Comparison of ENCODE assay signal across 36 cellular contexts in the genomic region with DNA sequence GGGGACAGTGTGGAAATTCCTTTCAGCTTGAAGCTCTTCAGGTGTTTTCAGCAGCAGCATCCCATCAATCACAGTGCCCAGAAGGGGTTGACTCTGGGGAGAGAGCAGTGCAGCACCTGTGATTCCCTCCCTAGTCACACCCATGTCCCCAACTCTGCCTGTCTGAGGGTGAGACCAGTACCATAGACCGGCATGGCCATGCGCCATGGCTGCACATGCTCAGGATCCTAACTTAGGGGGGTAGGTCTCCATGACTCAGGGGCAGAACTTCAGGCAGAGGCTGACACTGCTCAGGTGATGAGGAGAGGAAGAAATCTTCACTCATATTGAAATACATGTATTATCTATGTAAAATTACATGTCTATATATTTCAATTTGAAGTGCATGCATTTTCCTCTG. TPM values are rescaled to one million over a fixed set of nuclear protein-coding genes. Genes with fewer than 3 reads are reported as not detected.
"Had no signal": no experiment of that assay in that cellular context is flagged by ENCODE, and none has a peak within 500 bp of the region (broad histone marks: within the 10 kb centered on the region; RNA-seq: fewer than 3 reads in every experiment).

No MANE protein-coding gene starts in this region.

- H3K4me3 ChIP-seq: adrenal gland, body of pancreas, breast epithelium had no signal

- H3K36me3 ChIP-seq: adrenal gland, brain microvascular endothelial cell, breast epithelium had no signal

- H3K9me3 ChIP-seq: adrenal gland, body of pancreas, breast epithelium had no signal

- H3K36me3 Mint-ChIP-seq: activated CD4-positive, alpha-beta memory T cell treated with anti-CD3 and anti-CD28 coated beads for 36 hours; activated naive CD4-positive, alpha-beta T cell treated with anti-CD3 and anti-CD28 coated beads, Interleukin-2, amount 50 U/mL, for 72 hours; activated naive CD8-positive, alpha-beta T cell treated with anti-CD3 and anti-CD28 coated beads for 36 hours had no signal

- H3K27ac Mint-ChIP-seq: activated B cell treated with CpG ODN at 0.5 μM for 24 hours; activated CD4-positive, alpha-beta memory T cell treated with anti-CD3 and anti-CD28 coated beads for 36 hours; activated CD4-positive, alpha-beta T cell treated with anti-CD3 and anti-CD28 coated beads, Interleukin-2, amount 10 ng/mL, durations not matched to agents 24 days and 14 days; activated CD8-positive, alpha-beta T cell treated with anti-CD3 and anti-CD28 coated beads for 36 hours; activated naive CD4-positive, alpha-beta T cell treated with anti-CD3 and anti-CD28 coated beads for 36 hours; activated naive CD4-positive, alpha-beta T cell treated with anti-CD3 and anti-CD28 coated beads, Interleukin-2, amount 50 U/mL, for 72 hours; activated naive CD8-positive, alpha-beta T cell treated with anti-CD3 and anti-CD28 coated beads for 36 hours; activated T-cell treated with anti-CD3 and anti-CD28 coated beads, Interleukin-2, amount 50 U/mL, for 72 hours; activated T-helper 1 cell treated with anti-CD3 and anti-CD28 coated beads, Interleukin-12 subunit alpha, Interleukin-12 subunit beta, Interleukin-2, Interleukin-4 antibody, amounts not matched to agents 30 ng/mL and 10 ng/mL and 1 ng/mL, durations not matched to agents 14 hours and 24 hours and 36 hours; activated T-helper 17 cell treated with anti-CD3 and anti-CD28 coated beads, Interleukin-2, amount 50 U/mL, for 72 hours; T-helper 1 cell treated with Interleukin-12 subunit alpha and Interleukin-12 subunit beta and Interleukin-4 antibody, amounts not matched to agents 30 μg/mL and 1 μg/mL, for 36 hours; T-helper 2 cell treated with Interferon-gamma antibody and Interleukin-4, amounts not matched to agents 5 μg/mL and 100 μg/mL, for 36 hours had no signal

- H3K4me1 Mint-ChIP-seq: activated B cell treated with CpG ODN at 0.5 μM for 24 hours; activated CD4-positive, alpha-beta T cell treated with anti-CD3 and anti-CD28 coated beads, Interleukin-2, amount 10 ng/mL, durations not matched to agents 24 days and 14 days; activated naive CD8-positive, alpha-beta T cell treated with anti-CD3 and anti-CD28 coated beads for 36 hours; activated T-helper 17 cell treated with anti-CD3 and anti-CD28 coated beads, Interleukin-2, amount 50 U/mL, for 72 hours had no signal

- H3K9me3 Mint-ChIP-seq: activated B cell treated with CpG ODN at 0.5 μM for 24 hours; activated CD4-positive, alpha-beta memory T cell treated with anti-CD3 and anti-CD28 coated beads for 36 hours; activated CD4-positive, alpha-beta T cell treated with anti-CD3 and anti-CD28 coated beads, Interleukin-2, amount 10 ng/mL, durations not matched to agents 24 days and 14 days; activated CD8-positive, alpha-beta T cell treated with anti-CD3 and anti-CD28 coated beads for 36 hours; activated naive CD4-positive, alpha-beta T cell treated with anti-CD3 and anti-CD28 coated beads for 36 hours; activated naive CD4-positive, alpha-beta T cell treated with anti-CD3 and anti-CD28 coated beads, Interleukin-2, amount 50 U/mL, for 72 hours; activated naive CD8-positive, alpha-beta T cell treated with anti-CD3 and anti-CD28 coated beads for 36 hours; activated T-cell treated with anti-CD3 and anti-CD28 coated beads, Interleukin-2, amount 50 U/mL, for 4 hours; activated T-cell treated with anti-CD3 and anti-CD28 coated beads, Interleukin-2, amount 50 U/mL, for 72 hours; activated T-helper 1 cell treated with anti-CD3 and anti-CD28 coated beads, Interleukin-12 subunit alpha, Interleukin-12 subunit beta, Interleukin-2, Interleukin-4 antibody, amounts not matched to agents 30 ng/mL and 10 ng/mL and 1 ng/mL, durations not matched to agents 14 hours and 24 hours and 36 hours; activated T-helper 17 cell treated with anti-CD3 and anti-CD28 coated beads, Interleukin-2, amount 50 U/mL, for 72 hours; T-helper 1 cell treated with Interleukin-12 subunit alpha and Interleukin-12 subunit beta and Interleukin-4 antibody, amounts not matched to agents 30 μg/mL and 1 μg/mL, for 36 hours; T-helper 2 cell treated with Interferon-gamma antibody and Interleukin-4, amounts not matched to agents 5 μg/mL and 100 μg/mL, for 36 hours had no signal

- DNase-seq: activated B cell treated with CpG ODN at 0.5 μM for 24 hours; activated CD4-positive, alpha-beta memory T cell treated with anti-CD3 and anti-CD28 coated beads for 36 hours; activated CD4-positive, alpha-beta T cell treated with anti-CD3 and anti-CD28 coated beads for 4 hours; activated CD4-positive, alpha-beta T cell treated with anti-CD3 and anti-CD28 coated beads, Interleukin-2, amount 10 ng/mL, durations not matched to agents 24 days and 14 days; activated CD4-positive, alpha-beta T cell treated with anti-CD3 and anti-CD28 coated beads, Interleukin-2, amount 50 U/mL, for 1 hour; activated CD4-positive, alpha-beta T cell treated with anti-CD3 and anti-CD28 coated beads, Interleukin-2, amount 50 U/mL, for 4 hours; activated CD4-positive, CD25-positive, alpha-beta regulatory T cell treated with anti-CD3 and anti-CD28 coated beads, Interleukin-2, amount 50 U/mL, for 72 hours; activated CD8-positive, alpha-beta T cell treated with anti-CD3 and anti-CD28 coated beads for 36 hours; activated effector memory CD4-positive, alpha-beta T cell treated with anti-CD3 and anti-CD28 coated beads, Interleukin-2, amount 50 U/mL, for 16 hours; activated gamma-delta T cell treated with Interleukin-2 at 50 U/mL for 16 hours; activated naive CD4-positive, alpha-beta T cell; activated naive CD4-positive, alpha-beta T cell treated with anti-CD3 and anti-CD28 coated beads for 36 hours; activated naive CD4-positive, alpha-beta T cell treated with anti-CD3 and anti-CD28 coated beads, Interleukin-2, amount 50 U/mL, for 16 hours; activated naive CD8-positive, alpha-beta T cell treated with anti-CD3 and anti-CD28 coated beads for 36 hours; activated T-cell treated with anti-CD3 and anti-CD28 coated beads for 4 hours; activated T-cell treated with anti-CD3 and anti-CD28 coated beads, Interleukin-2, amount 50 U/mL, for 1 hour; activated T-cell treated with anti-CD3 and anti-CD28 coated beads, Interleukin-2, amount 50 U/mL, for 4 hours; activated T-cell treated with anti-CD3 and anti-CD28 coated beads, Interleukin-2, amount 50 U/mL, for 72 hours; amniotic stem cell; aorta; body of pancreas; brain microvascular endothelial cell; central memory CD4-positive, alpha-beta T cell; SW 1271; T-helper 1 cell; T-helper 2 cell; T-helper 9 cell had no signal

- ATAC-seq: activated CD8-positive, alpha-beta T cell treated with anti-CD3 and anti-CD28 coated beads for 36 hours; activated naive CD4-positive, alpha-beta T cell treated with anti-CD3 and anti-CD28 coated beads, Interleukin-2, amount 50 U/mL, for 72 hours; activated T-cell treated with anti-CD3 and anti-CD28 coated beads, Interleukin-2, amount 50 U/mL, for 4 hours; activated T-cell treated with anti-CD3 and anti-CD28 coated beads, Interleukin-2, amount 50 U/mL, for 72 hours; activated T-helper 17 cell treated with anti-CD3 and anti-CD28 coated beads, Interleukin-2, amount 50 U/mL, for 72 hours had no signal

- H3K27me3 Mint-ChIP-seq: activated B cell treated with CpG ODN at 0.5 μM for 24 hours had no signal

- H3K27ac ChIP-seq: adrenal gland, body of pancreas, brain microvascular endothelial cell, breast epithelium, VCaP had no signal

- H3K27me3 ChIP-seq: adrenal gland, body of pancreas, brain microvascular endothelial cell had no signal

- H3K4me1 ChIP-seq: adrenal gland, breast epithelium had no signal

- H3K4me3 Mint-ChIP-seq: activated B cell treated with CpG ODN at 0.5 μM for 24 hours; activated CD4-positive, alpha-beta memory T cell treated with anti-CD3 and anti-CD28 coated beads for 36 hours; activated CD4-positive, alpha-beta T cell treated with anti-CD3 and anti-CD28 coated beads, Interleukin-2, amount 10 ng/mL, durations not matched to agents 24 days and 14 days; activated CD8-positive, alpha-beta T cell treated with anti-CD3 and anti-CD28 coated beads for 36 hours; activated naive CD4-positive, alpha-beta T cell treated with anti-CD3 and anti-CD28 coated beads for 36 hours; activated naive CD8-positive, alpha-beta T cell treated with anti-CD3 and anti-CD28 coated beads for 36 hours; activated T-cell treated with anti-CD3 and anti-CD28 coated beads, Interleukin-2, amount 50 U/mL, for 4 hours; activated T-cell treated with anti-CD3 and anti-CD28 coated beads, Interleukin-2, amount 50 U/mL, for 72 hours; activated T-helper 1 cell treated with anti-CD3 and anti-CD28 coated beads, Interleukin-12 subunit alpha, Interleukin-12 subunit beta, Interleukin-2, Interleukin-4 antibody, amounts not matched to agents 30 ng/mL and 10 ng/mL and 1 ng/mL, durations not matched to agents 14 hours and 24 hours and 36 hours; activated T-helper 17 cell treated with anti-CD3 and anti-CD28 coated beads, Interleukin-2, amount 50 U/mL, for 72 hours; T-helper 1 cell treated with Interleukin-12 subunit alpha and Interleukin-12 subunit beta and Interleukin-4 antibody, amounts not matched to agents 30 μg/mL and 1 μg/mL, for 36 hours; T-helper 2 cell treated with Interferon-gamma antibody and Interleukin-4, amounts not matched to agents 5 μg/mL and 100 μg/mL, for 36 hours had no signal

RNA-seq across cellular contexts. Expression of a gene that starts 19.9 kb away (rescaled TPM):
- total RNA-seq: activated B cell treated with CpG ODN at 0.5 μM for 24 hours; activated CD4-positive, alpha-beta T cell treated with anti-CD3 and anti-CD28 coated beads, Interleukin-2, amount 10 ng/mL, durations not matched to agents 24 days and 14 days; activated CD8-positive, alpha-beta T cell treated with anti-CD3 and anti-CD28 coated beads for 36 hours; activated naive CD4-positive, alpha-beta T cell treated with anti-CD3 and anti-CD28 coated beads for 36 hours; activated naive CD4-positive, alpha-beta T cell treated with anti-CD3 and anti-CD28 coated beads, Interleukin-2, amount 50 U/mL, for 72 hours; activated naive CD8-positive, alpha-beta T cell treated with anti-CD3 and anti-CD28 coated beads for 36 hours; activated T-cell treated with anti-CD3 and anti-CD28 coated beads, Interleukin-2, amount 50 U/mL, for 72 hours; activated T-helper 1 cell treated with anti-CD3 and anti-CD28 coated beads, Interleukin-12 subunit alpha, Interleukin-12 subunit beta, Interleukin-2, Interleukin-4 antibody, amounts not matched to agents 30 ng/mL and 10 ng/mL and 1 ng/mL, durations not matched to agents 14 hours and 24 hours and 36 hours; activated T-helper 17 cell treated with anti-CD3 and anti-CD28 coated beads, Interleukin-2, amount 50 U/mL, for 72 hours; astrocyte had no signal
